In the genomic region with DNA sequence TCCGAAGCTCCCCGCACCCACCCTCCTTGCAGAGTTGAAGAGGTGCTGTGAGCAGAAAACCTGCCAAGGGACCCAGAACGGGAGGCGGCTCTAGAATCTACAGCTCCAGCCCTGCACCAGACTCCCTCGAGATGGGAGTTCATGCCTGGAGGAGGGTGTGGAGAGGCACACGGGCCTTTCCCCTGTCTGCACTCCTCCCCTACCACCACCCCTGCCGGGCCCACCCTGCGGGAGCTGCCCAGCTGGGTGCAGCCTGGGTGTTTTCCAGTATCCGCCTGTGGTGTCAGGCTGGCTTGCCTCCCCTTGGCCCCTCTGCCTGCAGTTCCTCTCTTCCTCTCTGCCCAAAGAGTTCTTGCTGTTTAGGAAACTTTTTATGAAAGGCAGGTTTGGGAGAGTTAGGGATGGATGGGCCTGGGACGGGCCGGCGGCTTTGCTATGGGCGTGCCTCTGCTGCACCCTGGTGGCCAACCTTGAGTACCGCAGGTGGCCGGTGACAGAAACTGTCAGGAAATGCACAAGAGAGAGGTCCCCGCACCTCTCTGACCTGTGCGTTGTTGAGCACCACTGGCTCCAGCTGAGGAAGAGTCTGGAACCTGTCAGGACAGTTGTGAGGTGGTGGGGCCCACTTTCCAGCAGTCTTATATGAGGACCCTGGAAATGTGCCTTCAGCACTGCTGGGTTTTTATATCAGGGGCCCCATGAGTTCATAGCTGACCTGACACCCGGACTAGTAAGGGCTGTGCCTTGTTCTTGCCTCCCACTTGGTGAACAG, we compare ENCODE assay signal across 8 cellular contexts.
DNase-seq lines count a peak whose midpoint lies in the region; ATAC-seq and TF ChIP-seq lines count a peak whose summit lies in the region.

No MANE protein-coding gene starts in this region.

- H3K27ac ChIP-seq in liver (ENCODE audit: low read depth in 1 of 2, low read length in 2 of 2): no peak overlapping the region

- H3K4me1 Mint-ChIP-seq in chondrocyte (ENCODE audit: low read depth): peaks cover 3% of the 10 kb centered on the region

- WGBS in liver: 43% methylated on average over 18 of the region's 18 CpGs

- H3K4me1 ChIP-seq in liver (ENCODE audit: control insufficient read depth in 4 of 4, insufficient read depth in 4 of 4, low read length in 3 of 4): peaks cover 3 to 12% (median 6%) of the 10 kb centered on the region in 4 donors

- H3K4me3 ChIP-seq in AG09309 (ENCODE audit: control insufficient read depth, low read depth, low read length) (no peak overlapping the region), liver (ENCODE audit: low read depth in 1 of 3, low read length in 3 of 3) (no peak overlapping the region)

- TF ChIP-seq CTCF in AG09309 (IDR thresholded peaks at IDR 0.05; ENCODE audit: control insufficient read depth, insufficient read depth, low read depth, low read length, missing control alignments): peak; percentile 98
- TF ChIP-seq CTCF in chondrocyte (IDR thresholded peaks at IDR 0.05): peak; percentile 94
- peak; percentile 99 for TF ChIP-seq CTCF in liver (IDR thresholded peaks at IDR 0.05; ENCODE audit: low read depth, low read length, missing input control)

- H3K27me3 Mint-ChIP-seq in chondrocyte (ENCODE audit: low read depth): no peaks in the 10 kb centered on the region

- H3K36me3 ChIP-seq in liver (ENCODE audit: control insufficient read depth in 4 of 4, insufficient read depth in 3 of 4, low read depth in 1 of 4, low read length in 3 of 4): peaks cover 8 to 44% (median 23%) of the 10 kb centered on the region in 4 donors

- peaks cover 16% of the 10 kb centered on the region for H3K36me3 Mint-ChIP-seq in chondrocyte (ENCODE audit: low read depth)

- ATAC-seq in GM19328 (IDR thresholded peaks at IDR 0.05; ENCODE audit: unreplicated experiment): no peak

- no peaks in the 10 kb centered on the region for H3K9me3 Mint-ChIP-seq in chondrocyte (ENCODE audit: low read depth)

- H3K9me3 ChIP-seq in liver (ENCODE audit: control insufficient read depth in 4 of 4, low read length in 3 of 4): no peaks in the 10 kb centered on the region

- DNase-seq in AG09309 (ENCODE audit: low read depth) (no peak), GM19240 (ENCODE audit: insufficient read length, low spot score) (peak; percentile 91), NCI-H2171 (lab: John Stamatoyannopoulos, UW) (peak; percentile 63), chondrocyte (ENCODE audit: low spot score) (peak; percentile 81)
- DNase-seq in activated CD4-positive, alpha-beta T cell treated with anti-CD3 and anti-CD28 coated beads for 24 hours (ENCODE audit: low read depth in 2 of 2): peak; percentile 58 to 70
- DNase-seq in stimulated activated CD4-positive, alpha-beta T cell treated with anti-CD3 and anti-CD28 coated beads, TNF-alpha, amount 100 ng/mL, for 24 hours (ENCODE audit: low read depth in 3 of 3): peak; percentile 52 to 67 (median 66)

- no peak overlapping the region for H3K27ac Mint-ChIP-seq in chondrocyte (ENCODE audit: unreplicated experiment)

- H3K27me3 ChIP-seq in liver (ENCODE audit: control insufficient read depth in 4 of 4, insufficient read depth in 4 of 4, low read length in 3 of 4): no peaks in the 10 kb centered on the region

- no peak overlapping the region for H3K4me3 Mint-ChIP-seq in chondrocyte (ENCODE audit: unreplicated experiment)

- peak; percentile 99 to 100 for TF ChIP-seq RAD21 in liver (IDR thresholded peaks at IDR 0.05)

- H3K9ac ChIP-seq in liver (ENCODE audit: low read depth in 1 of 2, low read length in 2 of 2): no peak overlapping the region

TF ChIP-seq in liver, 16 proteins besides CTCF, POLR2A, EP300 and RAD21:
- TF ChIP-seq RXRA (IDR thresholded peaks at IDR 0.05) (peak in 1 of 2 donors; percentile 15), FOXA1 (IDR thresholded peaks at IDR 0.05) (no peak), SP1 (IDR thresholded peaks at IDR 0.05) (peak; percentile 7)
TF ChIP-seq in liver: peak in this region for 2.
